In the genomic region with DNA sequence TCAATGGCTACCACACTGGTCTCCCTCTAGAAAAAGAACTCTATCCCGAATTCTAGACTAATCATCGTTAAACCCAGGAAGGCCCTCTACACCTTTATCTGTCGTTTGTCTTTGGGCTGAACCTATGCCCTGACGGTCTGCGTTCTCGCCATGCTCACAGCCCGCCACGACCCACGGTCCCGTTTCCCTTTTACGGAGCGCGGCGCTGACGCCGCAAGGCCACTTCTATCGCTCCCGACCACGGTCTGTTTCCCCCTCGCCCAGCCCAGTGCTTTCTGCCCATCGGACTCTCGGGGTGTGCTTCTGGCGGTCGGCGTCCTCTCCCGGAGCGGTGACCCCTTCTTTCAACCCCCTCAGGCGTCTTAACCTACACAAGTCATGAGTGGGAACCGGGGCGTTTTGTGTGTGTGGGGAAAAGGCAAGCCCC, we compare ENCODE assay signal across 8 cellular contexts. TPM values are rescaled to one million over a fixed set of nuclear protein-coding genes. Genes with fewer than 3 reads are reported as not detected.
A peak's percentile ranks its signal among the peaks of the same experiment; 100 is the strongest.
DNase-seq lines count a peak whose midpoint lies in the region; ATAC-seq and TF ChIP-seq lines count a peak whose summit lies in the region.

No MANE protein-coding gene starts in this region.

- H3K27ac Mint-ChIP-seq in activated naive CD4-positive, alpha-beta T cell treated with anti-CD3 and anti-CD28 coated beads for 36 hours = peak overlapping the region; percentile 89

- H3K4me3 ChIP-seq in osteoblast (ENCODE audit: insufficient read depth, low read length) = peak overlapping the region; percentile 97

- ATAC-seq in GM19035 (IDR thresholded peaks at IDR 0.05; ENCODE audit: unreplicated experiment) (peak; percentile 41), HG03280 (IDR thresholded peaks at IDR 0.05; ENCODE audit: unreplicated experiment) (peak; percentile 35)

- peak overlapping the region; percentile 86 for H3K27ac ChIP-seq in osteoblast (ENCODE audit: low read depth, low read length)

- no peaks in the 10 kb centered on the region for H3K27me3 Mint-ChIP-seq in activated naive CD4-positive, alpha-beta T cell treated with anti-CD3 and anti-CD28 coated beads for 36 hours (ENCODE audit: low read depth)

- no peaks in the 10 kb centered on the region for H3K27me3 ChIP-seq in osteoblast (ENCODE audit: insufficient read depth, low read length)

- peak overlapping the region; percentile 95 for H3K4me3 Mint-ChIP-seq in activated naive CD4-positive, alpha-beta T cell treated with anti-CD3 and anti-CD28 coated beads for 36 hours

- CTCF ChIA-PET in activated naive CD4-positive, alpha-beta T cell treated with anti-CD3 and anti-CD28 coated beads for 36 hours (lab: Charles Lee) = interaction anchor here (0.5 to 5.2 kb wide), 15 partner anchors 53 to 1582 kb away, joined by 3 to 42 read pairs (median 4); partner anchors contain the start of genes CARNMT1 and OSTF1

- DNase-seq in AG08396 (ENCODE audit: low spot score) (peak; percentile 51), RPMI8226 (peak; percentile 48), glomerular visceral epithelial cell (ENCODE audit: extremely low spot score) (peak; percentile 41), osteoblast (ENCODE audit: insufficient read length, low spot score, missing footprints) (peak; percentile 56), ureter (ENCODE audit: low spot score) (peak; percentile 54)
- DNase-seq in activated naive CD4-positive, alpha-beta T cell treated with anti-CD3 and anti-CD28 coated beads for 36 hours = peak; percentile 56

- peaks cover 6% of the 10 kb centered on the region for H3K4me1 ChIP-seq in osteoblast (ENCODE audit: insufficient read depth, low read length)

- H3K36me3 ChIP-seq in osteoblast (ENCODE audit: insufficient read depth, low read length) = no peaks in the 10 kb centered on the region

- peaks cover 26% of the 10 kb centered on the region for H3K4me1 Mint-ChIP-seq in activated naive CD4-positive, alpha-beta T cell treated with anti-CD3 and anti-CD28 coated beads for 36 hours (ENCODE audit: low read depth)

- H2AFZ ChIP-seq in osteoblast (ENCODE audit: low read length) = peak overlapping the region; percentile 100

- intact Hi-C loops in activated naive CD4-positive, alpha-beta T cell treated with anti-CD3 and anti-CD28 coated beads for 36 hours (cut with micrococcal nuclease) = loop anchor here (1.0 to 5.0 kb wide), 8 partner anchors 8 to 941 kb away; partner anchors contain the start of genes CARNMT1, PCSK5 and TRPM6

- H3K9me3 ChIP-seq in osteoblast (ENCODE audit: low read depth, low read length) = no peaks in the 10 kb centered on the region

- no peak for TF ChIP-seq CTCF in osteoblast (IDR thresholded peaks at IDR 0.05; ENCODE audit: extremely low read depth, low read depth, low read length)

- no peaks in the 10 kb centered on the region for H3K9me3 Mint-ChIP-seq in activated naive CD4-positive, alpha-beta T cell treated with anti-CD3 and anti-CD28 coated beads for 36 hours

- peak overlapping the region; percentile 95 for H3K4me2 ChIP-seq in osteoblast (ENCODE audit: insufficient read depth, low read length)

- peaks cover 15% of the 10 kb centered on the region for H3K79me2 ChIP-seq in osteoblast (ENCODE audit: insufficient read depth, low read length)

- peaks cover 3% of the 10 kb centered on the region for H4K20me1 ChIP-seq in osteoblast (ENCODE audit: insufficient read depth, low read length)

- peaks cover 16% of the 10 kb centered on the region for H3K36me3 Mint-ChIP-seq in activated naive CD4-positive, alpha-beta T cell treated with anti-CD3 and anti-CD28 coated beads for 36 hours (ENCODE audit: low read depth)

RNA-seq across cellular contexts. Expression of gene C9orf40, which starts 1.0 kb away (rescaled TPM):
- total RNA-seq in activated naive CD4-positive, alpha-beta T cell treated with anti-CD3 and anti-CD28 coated beads for 36 hours = 10 to 100 TPM; 23.1 to 23.9 TPM
- total RNA-seq in osteoblast (2.9 and 3.8 TPM in 2 replicates), ureter (3.2 TPM)

Comparison
In these comparisons a context has a peak if more than half of its experiments do, and no peak if none do; other contexts are left out.
1. Peak in every context shown above with its lines: DNase-seq, ATAC-seq, H3K4me3 ChIP-seq and H3K27ac ChIP-seq.